28 cellular contexts compared by ENCODE assay signal in genomic region chr10:85213493-85213892, GRCh38.
"Had no signal": no experiment of that assay in that cellular context is flagged by ENCODE, and none has a peak within 500 bp of the region (broad histone marks: within the 10 kb centered on the region; RNA-seq: fewer than 3 reads in every experiment).

No MANE protein-coding gene starts in this region.

- H3K9me3 ChIP-seq: ovary, psoas muscle, right lobe of liver, sigmoid colon, thoracic aorta, thyroid gland, tibial nerve, upper lobe of right lung, uterus had no signal

- H3K4me2 ChIP-seq: neural progenitor cell had no signal

- H3K4me1 Mint-ChIP-seq: natural killer cell; nephron; neural progenitor cell; stimulated activated effector memory CD8-positive, alpha-beta T cell treated with anti-CD3 and anti-CD28 coated beads, Interleukin-12 subunit alpha, Interleukin-12 subunit beta, amount 100 ng/mL, for 72 hours; stimulated activated naive B cell treated with anti-CD40 and anti-IgM and Interleukin-4, amounts not matched to agents 10 μg/mL and 1 μg/mL and 100 μg/mL, for 72 hours had no signal

- H3K27me3 Mint-ChIP-seq: stimulated activated naive B cell treated with anti-CD40 and anti-IgM and Interleukin-4, amounts not matched to agents 10 μg/mL and 1 μg/mL and 100 μg/mL, for 72 hours had no signal

- H3K27ac Mint-ChIP-seq: natural killer cell; nephron; neural progenitor cell; progenitor cell of endocrine pancreas; stimulated activated effector memory CD8-positive, alpha-beta T cell treated with anti-CD3 and anti-CD28 coated beads, Interleukin-12 subunit alpha, Interleukin-12 subunit beta, amount 100 ng/mL, for 72 hours; stimulated activated naive B cell treated with anti-CD40 and anti-IgM and Interleukin-4, amounts not matched to agents 10 μg/mL and 1 μg/mL and 100 μg/mL, for 72 hours; stimulated activated naive CD8-positive, alpha-beta T cell treated with anti-CD3 and anti-CD28 coated beads, Interleukin-15, Interleukin-2, amounts not matched to agents 100 ng/mL and 50 ng/mL, for 24 hours; type B pancreatic cell had no signal

- H3K79me2 ChIP-seq: parathyroid adenoma had no signal

- H3K36me3 ChIP-seq: neural progenitor cell, ovary, right lobe of liver, sigmoid colon, stomach, thoracic aorta, thyroid gland, tibial nerve, upper lobe of right lung, uterus had no signal

- H3K4me3 Mint-ChIP-seq: natural killer cell; nephron; neural progenitor cell; stimulated activated effector memory CD8-positive, alpha-beta T cell treated with anti-CD3 and anti-CD28 coated beads, Interleukin-12 subunit alpha, Interleukin-12 subunit beta, amount 100 ng/mL, for 72 hours; stimulated activated naive B cell treated with anti-CD40 and anti-IgM and Interleukin-4, amounts not matched to agents 10 μg/mL and 1 μg/mL and 100 μg/mL, for 72 hours; stimulated activated naive CD8-positive, alpha-beta T cell treated with anti-CD3 and anti-CD28 coated beads, Interleukin-15, Interleukin-2, amounts not matched to agents 100 ng/mL and 50 ng/mL, for 24 hours; type B pancreatic cell had no signal

- DNase-seq: natural killer cell; occipital lobe; ovary; posterior cingulate gyrus; psoas muscle; right cardiac atrium; right lobe of liver; sigmoid colon; small intestine; stimulated activated CD4-positive, alpha-beta T cell treated with anti-CD3 and anti-CD28 coated beads, Interleukin-15, amount 100 ng/mL, for 24 hours; stimulated activated CD4-positive, alpha-beta T cell treated with anti-CD3 and anti-CD28 coated beads, Interleukin-2, amount 100 ng/mL, for 24 hours; stimulated activated CD4-positive, alpha-beta T cell treated with anti-CD3 and anti-CD28 coated beads, Interleukin-2, amount 100 ng/mL, for 48 hours; stimulated activated CD4-positive, alpha-beta T cell treated with anti-CD3 and anti-CD28 coated beads, Interleukin-4, amount 100 ng/mL, for 24 hours; stimulated activated naive B cell treated with anti-CD40 and anti-IgM and Interleukin-4, amounts not matched to agents 10 μg/mL and 1 μg/mL and 100 μg/mL, for 72 hours; stimulated activated naive CD4-positive, alpha-beta T cell treated with Interleukin-2 at 50 U/mL for 16 hours; stomach; thyroid gland; upper lobe of right lung; uterus had no signal

- H3K27ac ChIP-seq: neural progenitor cell, ovary, parathyroid adenoma, psoas muscle, right lobe of liver, sigmoid colon, stomach, thoracic aorta, thyroid gland, tibial nerve, upper lobe of right lung, uterus had no signal

- H3K4me1 ChIP-seq: neural progenitor cell, parathyroid adenoma, psoas muscle, right lobe of liver, sigmoid colon, stomach, tibial nerve, upper lobe of right lung, uterus had no signal

- H3K36me3 Mint-ChIP-seq: natural killer cell; neural progenitor cell; stimulated activated effector memory CD8-positive, alpha-beta T cell treated with anti-CD3 and anti-CD28 coated beads, Interleukin-12 subunit alpha, Interleukin-12 subunit beta, amount 100 ng/mL, for 72 hours; stimulated activated naive B cell treated with anti-CD40 and anti-IgM and Interleukin-4, amounts not matched to agents 10 μg/mL and 1 μg/mL and 100 μg/mL, for 72 hours; type B pancreatic cell had no signal

- H3K9me3 Mint-ChIP-seq: nephron; stimulated activated effector memory CD8-positive, alpha-beta T cell treated with anti-CD3 and anti-CD28 coated beads, Interleukin-12 subunit alpha, Interleukin-12 subunit beta, amount 100 ng/mL, for 72 hours; stimulated activated naive CD8-positive, alpha-beta T cell treated with anti-CD3 and anti-CD28 coated beads, Interleukin-15, Interleukin-2, amounts not matched to agents 100 ng/mL and 50 ng/mL, for 24 hours; type B pancreatic cell had no signal

- ATAC-seq: natural killer cell; psoas muscle; right cardiac atrium; right lobe of liver; stimulated activated effector memory CD8-positive, alpha-beta T cell treated with anti-CD3 and anti-CD28 coated beads, Interleukin-12 subunit alpha, Interleukin-12 subunit beta, amount 100 ng/mL, for 72 hours; stimulated activated naive B cell treated with anti-CD40 and anti-IgM and Interleukin-4, amounts not matched to agents 10 μg/mL and 1 μg/mL and 100 μg/mL, for 72 hours; upper lobe of right lung had no signal

- H2AFZ ChIP-seq: neural progenitor cell, parathyroid adenoma had no signal

- H3K9ac ChIP-seq: neural progenitor cell, parathyroid adenoma had no signal

- H3K4me3 ChIP-seq: neural progenitor cell, ovary, psoas muscle, right lobe of liver, sigmoid colon, stomach, thoracic aorta, thyroid gland, tibial nerve, upper lobe of right lung, uterus had no signal

- H3K27me3 ChIP-seq: neural progenitor cell, ovary, right lobe of liver, sigmoid colon, stomach, thyroid gland, tibial nerve, upper lobe of right lung, uterus had no signal
